Comparison of ENCODE assay signal across 8 cellular contexts in genomic region chr7:74306737-74307469, GRCh38. TPM values are rescaled to one million over a fixed set of nuclear protein-coding genes. Genes with fewer than 3 reads are reported as not detected.
DNase-seq lines count a peak whose midpoint lies in the region; TF ChIP-seq lines count a peak whose summit lies in the region.

No MANE protein-coding gene starts in this region.

- no peaks in the 10 kb centered on the region for H3K9me3 ChIP-seq in CD8-positive, alpha-beta memory T cell (ENCODE audit: low read length)
- H3K9me3 ChIP-seq in mesenchymal stem cell (ENCODE audit: control insufficient read depth, low read length), result no peaks in the 10 kb centered on the region

- intact Hi-C loops in activated T-helper 1 cell treated with anti-CD3 and anti-CD28 coated beads, Interleukin-12 subunit alpha, Interleukin-12 subunit beta, Interleukin-2, Interleukin-4 antibody, amounts not matched to agents 30 ng/mL and 10 ng/mL and 1 ng/mL, durations not matched to agents 14 hours and 24 hours and 36 hours (cut with micrococcal nuclease), result no loop called here
- intact Hi-C loops in CD14-positive monocyte (cut with micrococcal nuclease), result no loop called here

- H3K27me3 Mint-ChIP-seq in CD8-positive, alpha-beta memory T cell, result peaks cover 17 to 19% of the 10 kb centered on the region in 2 donors
- peaks cover 10% of the 10 kb centered on the region for H3K27me3 Mint-ChIP-seq in activated T-helper 1 cell treated with anti-CD3 and anti-CD28 coated beads, Interleukin-12 subunit alpha, Interleukin-12 subunit beta, Interleukin-2, Interleukin-4 antibody, amounts not matched to agents 30 ng/mL and 10 ng/mL and 1 ng/mL, durations not matched to agents 14 hours and 24 hours and 36 hours (ENCODE audit: insufficient read depth)
- H3K27me3 Mint-ChIP-seq in CD14-positive monocyte (ENCODE audit: low read depth in 3 of 3), result peaks cover 15 to 28% (median 23%) of the 10 kb centered on the region in 3 donors

- no peak overlapping the region for H3K4me2 ChIP-seq in mesenchymal stem cell (ENCODE audit: low read length, poor library complexity, severe bottlenecking)

- no peaks in the 10 kb centered on the region for H3K9me3 Mint-ChIP-seq in CD8-positive, alpha-beta memory T cell
- H3K9me3 Mint-ChIP-seq in activated T-helper 1 cell treated with anti-CD3 and anti-CD28 coated beads, Interleukin-12 subunit alpha, Interleukin-12 subunit beta, Interleukin-2, Interleukin-4 antibody, amounts not matched to agents 30 ng/mL and 10 ng/mL and 1 ng/mL, durations not matched to agents 14 hours and 24 hours and 36 hours, result peaks cover 5% of the 10 kb centered on the region
- peaks cover 0 to 3% (median 0%) of the 10 kb centered on the region in 7 donors for H3K9me3 Mint-ChIP-seq in CD14-positive monocyte

- no peak overlapping the region for H3K23ac ChIP-seq in mesenchymal stem cell (ENCODE audit: low read length in 2 of 2)

- H2AK5ac ChIP-seq in mesenchymal stem cell (ENCODE audit: low read length, severe bottlenecking), result no peak overlapping the region

- no peaks in the 10 kb centered on the region for H3K36me3 Mint-ChIP-seq in CD8-positive, alpha-beta memory T cell
- H3K36me3 Mint-ChIP-seq in activated T-helper 1 cell treated with anti-CD3 and anti-CD28 coated beads, Interleukin-12 subunit alpha, Interleukin-12 subunit beta, Interleukin-2, Interleukin-4 antibody, amounts not matched to agents 30 ng/mL and 10 ng/mL and 1 ng/mL, durations not matched to agents 14 hours and 24 hours and 36 hours (ENCODE audit: low read depth), result no peaks in the 10 kb centered on the region
- peaks cover 4 to 6% of the 10 kb centered on the region in 2 donors for H3K36me3 Mint-ChIP-seq in CD14-positive monocyte

- H3K18ac ChIP-seq in mesenchymal stem cell (ENCODE audit: low read depth in 1 of 2, low read length in 2 of 2), result peak overlapping the region in 1 of 2 experiments; percentile 25

- no peak overlapping the region for H3K4ac ChIP-seq in mesenchymal stem cell (ENCODE audit: low read depth in 1 of 2, low read length in 2 of 2)

- H3K4me1 Mint-ChIP-seq in CD8-positive, alpha-beta memory T cell, result peaks cover 7 to 18% (median 8%) of the 10 kb centered on the region in 3 donors
- peaks cover 17% of the 10 kb centered on the region for H3K4me1 Mint-ChIP-seq in activated T-helper 1 cell treated with anti-CD3 and anti-CD28 coated beads, Interleukin-12 subunit alpha, Interleukin-12 subunit beta, Interleukin-2, Interleukin-4 antibody, amounts not matched to agents 30 ng/mL and 10 ng/mL and 1 ng/mL, durations not matched to agents 14 hours and 24 hours and 36 hours (ENCODE audit: low read depth)
- H3K4me1 Mint-ChIP-seq in CD14-positive monocyte, result peaks cover 20% of the 10 kb centered on the region

- H3K4me1 ChIP-seq in CD8-positive, alpha-beta memory T cell (ENCODE audit: insufficient read depth, low read length), result peaks cover 13% of the 10 kb centered on the region
- peaks cover 30% of the 10 kb centered on the region for H3K4me1 ChIP-seq in mesenchymal stem cell (ENCODE audit: control insufficient read depth, insufficient read depth, low read depth, low read length)

- no peaks in the 10 kb centered on the region for H3K27me3 ChIP-seq in CD8-positive, alpha-beta memory T cell (ENCODE audit: insufficient read depth, low read length, poor library complexity, severe bottlenecking)
- H3K27me3 ChIP-seq in mesenchymal stem cell (ENCODE audit: control insufficient read depth in 1 of 2, insufficient read depth in 1 of 2, low read length in 2 of 2), result no peaks in the 10 kb centered on the region

- no peak for TF ChIP-seq CTCF in CD14-positive monocyte (IDR thresholded peaks at IDR 0.05)

- 31% methylated on average over 19 of the region's 20 CpGs for WGBS in mesenchymal stem cell

- peak overlapping the region in 3 of 8 donors; percentile 42 to 78 (median 50) for H3K27ac Mint-ChIP-seq in CD8-positive, alpha-beta memory T cell
- H3K27ac Mint-ChIP-seq in activated T-helper 1 cell treated with anti-CD3 and anti-CD28 coated beads, Interleukin-12 subunit alpha, Interleukin-12 subunit beta, Interleukin-2, Interleukin-4 antibody, amounts not matched to agents 30 ng/mL and 10 ng/mL and 1 ng/mL, durations not matched to agents 14 hours and 24 hours and 36 hours, result no peak overlapping the region
- no peak overlapping the region for H3K27ac Mint-ChIP-seq in CD14-positive monocyte

- POLR2A ChIA-PET in CD8-positive, alpha-beta memory T cell (lab: Charles Lee), result no interaction called here

- H3K36me3 ChIP-seq in CD8-positive, alpha-beta memory T cell (ENCODE audit: insufficient read depth, low read length), result no peaks in the 10 kb centered on the region
- H3K36me3 ChIP-seq in mesenchymal stem cell (ENCODE audit: control insufficient read depth in 1 of 2, insufficient read depth in 2 of 2, low read depth in 1 of 2, low read length in 2 of 2), result peaks cover 0 to 11% of the 10 kb centered on the region in 2 experiments

- DNase-seq in CD8-positive, alpha-beta memory T cell, result no peak
- DNase-seq in LHCN-M2 (ENCODE audit: low read depth) (peak; percentile 75), caudate nucleus (lab: John Stamatoyannopoulos, UW) (peak in 58 of 61 donors; percentile 21 to 90 (median 68)), mesenchymal stem cell (peak; percentile 86), ureter (ENCODE audit: low spot score) (peak; percentile 53), NCI-H1105 treated with DMSO at 0.1 percent for 48 hours (lab: John Stamatoyannopoulos, UW) (no peak), CD14-positive monocyte (ENCODE audit: low spot score) (no peak)
- no peak for DNase-seq in activated T-helper 1 cell treated with anti-CD3 and anti-CD28 coated beads, Interleukin-12 subunit alpha, Interleukin-12 subunit beta, Interleukin-2, Interleukin-4 antibody, amounts not matched to agents 30 ng/mL and 10 ng/mL and 1 ng/mL, durations not matched to agents 14 hours and 24 hours and 36 hours (ENCODE audit: low spot score)

- CTCF ChIA-PET in CD8-positive, alpha-beta memory T cell (lab: Charles Lee), result no interaction called here

- H3K9ac ChIP-seq in mesenchymal stem cell (ENCODE audit: low read length), result peak overlapping the region; percentile 45

- peak overlapping the region in 6 of 7 donors; percentile 65 to 84 (median 70) for H3K4me3 Mint-ChIP-seq in CD8-positive, alpha-beta memory T cell
- H3K4me3 Mint-ChIP-seq in activated T-helper 1 cell treated with anti-CD3 and anti-CD28 coated beads, Interleukin-12 subunit alpha, Interleukin-12 subunit beta, Interleukin-2, Interleukin-4 antibody, amounts not matched to agents 30 ng/mL and 10 ng/mL and 1 ng/mL, durations not matched to agents 14 hours and 24 hours and 36 hours, result no peak overlapping the region
- H3K4me3 Mint-ChIP-seq in CD14-positive monocyte, result peak overlapping the region in 1 of 2 donors; percentile 39

- H2BK12ac ChIP-seq in mesenchymal stem cell (ENCODE audit: low read length in 2 of 2), result no peak overlapping the region

- no peak overlapping the region for H3K4me3 ChIP-seq in CD8-positive, alpha-beta memory T cell (ENCODE audit: low read length)
- H3K4me3 ChIP-seq in mesenchymal stem cell (ENCODE audit: insufficient read depth in 1 of 2, low read depth in 1 of 2, low read length in 2 of 2), result peak overlapping the region in 1 of 2 experiments; percentile 49

- H4K8ac ChIP-seq in mesenchymal stem cell (ENCODE audit: low read length), result peak overlapping the region; percentile 72

- H4K91ac ChIP-seq in mesenchymal stem cell (ENCODE audit: low read length), result peak overlapping the region; percentile 59

- H3K27ac ChIP-seq in CD8-positive, alpha-beta memory T cell (ENCODE audit: low read depth, low read length), result peak overlapping the region; percentile 43
- peak overlapping the region; percentile 86 for H3K27ac ChIP-seq in caudate nucleus (ENCODE audit: low read depth, low read length)
- H3K27ac ChIP-seq in mesenchymal stem cell (ENCODE audit: low read length, poor library complexity, severe bottlenecking), result no peak overlapping the region

- no peak overlapping the region for H2BK5ac ChIP-seq in mesenchymal stem cell (ENCODE audit: low read depth, low read length, poor library complexity, severe bottlenecking)

- no peak overlapping the region for H3K14ac ChIP-seq in mesenchymal stem cell (ENCODE audit: low read length in 2 of 2)

- H3K79me1 ChIP-seq in mesenchymal stem cell (replicated peaks; ENCODE audit: low read length, poor library complexity, severe bottlenecking), result peaks cover 30% of the 10 kb centered on the region

- peak overlapping the region; percentile 2 for H2BK15ac ChIP-seq in mesenchymal stem cell (ENCODE audit: low read depth, poor library complexity, severe bottlenecking)

- no peak overlapping the region for H2BK120ac ChIP-seq in mesenchymal stem cell (ENCODE audit: low read depth, low read length)

- H2AFZ ChIP-seq in mesenchymal stem cell (ENCODE audit: low read depth, low read length), result no peak overlapping the region

RNA-seq across cellular contexts. Expression of gene CLIP2, which starts 17.7 kb away (rescaled TPM):
- 1 to 10 TPM; 2.4 to 2.9 TPM for total RNA-seq in CD8-positive, alpha-beta memory T cell
- 0.94 TPM for polyA plus RNA-seq in CD8-positive, alpha-beta memory T cell
- 37.1 and 39.4 TPM in 2 replicates for total RNA-seq in LHCN-M2 (2014; rRNA removed)
- polyA plus RNA-seq in LHCN-M2 (2012), result 28.6 TPM
- polyA plus RNA-seq in mesenchymal stem cell (2013, experiment 1 of 2), result 68.2 TPM
- 63.3 TPM for polyA plus RNA-seq in mesenchymal stem cell (2013, experiment 2 of 2)
- total RNA-seq in ureter, result 20.0 TPM
- 1.5 and 1.7 TPM in 2 replicates for total RNA-seq in activated T-helper 1 cell treated with anti-CD3 and anti-CD28 coated beads, Interleukin-12 subunit alpha, Interleukin-12 subunit beta, Interleukin-2, Interleukin-4 antibody, amounts not matched to agents 30 ng/mL and 10 ng/mL and 1 ng/mL, durations not matched to agents 14 hours and 24 hours and 36 hours
- 1 to 10 TPM; 1.1 to 1.3 TPM for polyA plus RNA-seq in CD14-positive monocyte

RNA-seq across cellular contexts. Expression of gene RFC2, which starts 52.7 kb away (rescaled TPM):
- 10 to 100 TPM; 88.9 to 99.4 TPM for total RNA-seq in CD8-positive, alpha-beta memory T cell
- polyA plus RNA-seq in CD8-positive, alpha-beta memory T cell, result 24.8 TPM
- total RNA-seq in LHCN-M2 (2014; rRNA removed) (85.3 and 99.9 TPM in 2 replicates), ureter (23.3 TPM)
- polyA plus RNA-seq in LHCN-M2 (2012), result 55.3 TPM
- polyA plus RNA-seq in mesenchymal stem cell (2013, experiment 1 of 2), result 17.3 TPM
- 16.3 TPM for polyA plus RNA-seq in mesenchymal stem cell (2013, experiment 2 of 2)
- total RNA-seq in activated T-helper 1 cell treated with anti-CD3 and anti-CD28 coated beads, Interleukin-12 subunit alpha, Interleukin-12 subunit beta, Interleukin-2, Interleukin-4 antibody, amounts not matched to agents 30 ng/mL and 10 ng/mL and 1 ng/mL, durations not matched to agents 14 hours and 24 hours and 36 hours, result 87.3 and 89.1 TPM in 2 replicates
- polyA plus RNA-seq in CD14-positive monocyte, result 10 to 100 TPM; 33.5 to 42.1 TPM

Comparison
In these comparisons a context has a peak if more than half of its experiments do, and no peak if none do; other contexts are left out.
1. DNase-seq: peak in LHCN-M2 (single experiment), caudate nucleus (58 of 61), mesenchymal stem cell (single experiment) and ureter (single experiment); none in CD8-positive, alpha-beta memory T cell (0 of 5), activated T-helper 1 cell treated with anti-CD3 and anti-CD28 coated beads, Interleukin-12 subunit alpha, Interleukin-12 subunit beta, Interleukin-2, Interleukin-4 antibody, amounts not matched to agents 30 ng/mL and 10 ng/mL and 1 ng/mL, durations not matched to agents 14 hours and 24 hours and 36 hours (single experiment), NCI-H1105 treated with DMSO at 0.1 percent for 48 hours (single experiment) and CD14-positive monocyte (single experiment).